Comparison of ENCODE assay signal across 28 cellular contexts in the genomic region with DNA sequence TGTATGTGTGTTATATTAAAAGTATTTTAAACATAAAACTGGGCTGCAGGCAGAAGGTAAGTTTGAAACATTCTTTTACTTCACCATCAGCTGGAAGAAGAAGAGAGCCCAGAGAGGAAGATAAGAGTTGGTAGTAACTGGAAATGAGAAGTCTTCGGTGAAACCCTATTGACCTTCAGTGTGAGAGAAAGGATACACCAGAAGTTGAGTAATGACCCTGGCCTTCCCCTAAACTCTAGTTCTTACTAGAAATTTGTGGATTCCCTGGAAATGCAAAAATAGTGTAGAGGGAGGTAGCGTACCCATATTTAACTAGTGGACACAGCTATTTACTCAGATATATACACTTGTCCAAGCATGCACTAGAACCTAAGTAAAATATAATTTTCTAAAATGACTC.
"Had no signal": no experiment of that assay in that cellular context is flagged by ENCODE, and none has a peak within 500 bp of the region (broad histone marks: within the 10 kb centered on the region; RNA-seq: fewer than 3 reads in every experiment).

No MANE protein-coding gene starts in this region.

- H3K4me1 Mint-ChIP-seq: naive B cell; natural killer cell; nephron progenitor cell; neural progenitor cell; stimulated activated memory B cell treated with anti-CD40 and anti-IgM and Interleukin-4, amounts not matched to agents 10 μg/mL and 1 μg/mL and 100 μg/mL, for 72 hours had no signal

- H3K27ac Mint-ChIP-seq: mesothelial cell of epicardium; naive B cell; natural killer cell; nephron progenitor cell; neural progenitor cell; stimulated activated memory B cell treated with anti-CD40 and anti-IgM and Interleukin-4, amounts not matched to agents 10 μg/mL and 1 μg/mL and 100 μg/mL, for 72 hours had no signal

- DNase-seq: islet precursor cell; left ventricle myocardium inferior; mesendoderm; naive B cell; natural killer cell; nephron progenitor cell; occipital lobe; psoas muscle; right lobe of liver; stimulated activated CD4-positive, alpha-beta T cell treated with anti-CD3 and anti-CD28 coated beads, Interleukin-1b, Interleukin-23, amount 100 ng/mL, for 48 hours; stimulated activated CD4-positive, alpha-beta T cell treated with anti-CD3 and anti-CD28 coated beads, Interleukin-2, amount 100 ng/mL, for 48 hours; stimulated activated CD4-positive, alpha-beta T cell treated with anti-CD3 and anti-CD28 coated beads, Interleukin-4, amount 100 ng/mL, for 4 hours; stimulated activated CD8-positive, alpha-beta memory T cell treated with anti-CD3 and anti-CD28 coated beads, Interleukin-4, amount 100 ng/mL, for 48 hours; stimulated activated naive CD8-positive, alpha-beta T cell treated with anti-CD3 and anti-CD28 coated beads, Interleukin-15, Interleukin-2, amounts not matched to agents 100 U/mL and 50 U/mL, for 24 hours; stomach; testis; thyroid gland; transverse colon; upper lobe of left lung had no signal

- H3K79me2 ChIP-seq: parathyroid adenoma had no signal

- H3K4me3 ChIP-seq: left ventricle myocardium inferior, lung, neural progenitor cell, psoas muscle, right atrium auricular region, right lobe of liver, smooth muscle cell, stomach, testis, thyroid gland, transverse colon, upper lobe of left lung, vagina had no signal

- H3K36me3 Mint-ChIP-seq: natural killer cell; stimulated activated memory B cell treated with anti-CD40 and anti-IgM and Interleukin-4, amounts not matched to agents 10 μg/mL and 1 μg/mL and 100 μg/mL, for 72 hours had no signal

- H3K4me2 ChIP-seq: neural progenitor cell, smooth muscle cell had no signal

- H3K27me3 ChIP-seq: neural progenitor cell, neutrophil, right atrium auricular region, right lobe of liver, stomach, testis, thyroid gland, transverse colon, upper lobe of left lung, vagina had no signal

- H3K27me3 Mint-ChIP-seq: stimulated activated memory B cell treated with anti-CD40 and anti-IgM and Interleukin-4, amounts not matched to agents 10 μg/mL and 1 μg/mL and 100 μg/mL, for 72 hours had no signal

- H3K4me3 Mint-ChIP-seq: mesothelial cell of epicardium; naive B cell; natural killer cell; nephron progenitor cell; neural progenitor cell; stimulated activated memory B cell treated with anti-CD40 and anti-IgM and Interleukin-4, amounts not matched to agents 10 μg/mL and 1 μg/mL and 100 μg/mL, for 72 hours had no signal

- H3K27ac ChIP-seq: left ventricle myocardium inferior, neural progenitor cell, neutrophil, parathyroid adenoma, psoas muscle, right atrium auricular region, right lobe of liver, stomach, testis, thyroid gland, transverse colon, upper lobe of left lung, vagina had no signal

- H3K9ac ChIP-seq: neural progenitor cell, parathyroid adenoma had no signal

- H2AFZ ChIP-seq: neural progenitor cell, parathyroid adenoma had no signal

- H3K4me1 ChIP-seq: left ventricle myocardium inferior, neural progenitor cell, parathyroid adenoma, psoas muscle, right atrium auricular region, right lobe of liver, stomach, testis, thyroid gland, transverse colon, upper lobe of left lung, vagina had no signal

- H3K9me3 Mint-ChIP-seq: natural killer cell had no signal

- ATAC-seq: natural killer cell; psoas muscle; right lobe of liver; stimulated activated memory B cell treated with anti-CD40 and anti-IgM and Interleukin-4, amounts not matched to agents 10 μg/mL and 1 μg/mL and 100 μg/mL, for 72 hours; stimulated activated naive CD8-positive, alpha-beta T cell treated with anti-CD3 and anti-CD28 coated beads, Interleukin-15, Interleukin-2, amounts not matched to agents 100 U/mL and 50 U/mL, for 24 hours had no signal

- H3K9me3 ChIP-seq: neutrophil, right lobe of liver, stomach, testis, thyroid gland, transverse colon, upper lobe of left lung, vagina had no signal

- H3K36me3 ChIP-seq: left ventricle myocardium inferior, neural progenitor cell, neutrophil, right atrium auricular region, right lobe of liver, stomach, thyroid gland, transverse colon, upper lobe of left lung, vagina had no signal
